15 cellular contexts compared by ENCODE assay signal in the genomic region with DNA sequence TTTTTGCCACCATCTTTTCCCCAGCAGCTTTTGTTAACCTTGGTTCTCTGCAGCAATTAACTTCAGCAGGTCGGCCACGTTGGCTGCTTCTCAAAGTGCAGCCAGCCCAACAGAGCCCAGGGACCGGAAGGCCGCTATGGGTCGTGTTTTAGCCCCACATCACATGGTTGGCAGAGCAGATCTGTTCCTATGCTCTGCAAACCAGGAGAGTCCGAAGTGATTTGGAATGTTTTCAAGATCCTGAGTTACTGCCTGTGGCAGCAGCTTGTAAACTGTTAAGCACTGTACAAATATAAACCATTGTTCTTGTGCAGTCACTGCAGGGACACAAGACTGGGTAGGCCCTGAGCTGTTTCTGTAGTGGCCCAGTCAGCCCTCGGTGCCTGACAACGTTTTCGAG.
DNase-seq lines count a peak whose midpoint lies in the region; ATAC-seq and TF ChIP-seq lines count a peak whose summit lies in the region.
"Had no signal": no experiment of that assay in that cellular context is flagged by ENCODE, and none has a peak within 500 bp of the region (broad histone marks: within the 10 kb centered on the region; RNA-seq: fewer than 3 reads in every experiment).

No MANE protein-coding gene starts in this region.

- H3K4me3 ChIP-seq in LNCaP clone FGC (ENCODE audit: low read depth, low read length) (no peak overlapping the region; the same call in 1 of the 2 replicates), epithelial cell of proximal tubule (ENCODE audit: low read depth, low read length) (no peak overlapping the region), lung (no peak overlapping the region)
- H3K4me3 ChIP-seq: testis had no signal

- no peaks in the 10 kb centered on the region for H3K27me3 ChIP-seq in lung (ENCODE audit: control insufficient read depth, insufficient read depth)
- H3K27me3 ChIP-seq: testis had no signal

- DNase-seq in LNCaP clone FGC (ENCODE audit: low read depth) (peak; percentile 96), epithelial cell of proximal tubule (ENCODE audit: low read depth) (peak; percentile 73), lung (ENCODE audit: low spot score) (no peak), nucleus accumbens (lab: John Stamatoyannopoulos, UW) (no peak)
- DNase-seq: activated CD4-positive, alpha-beta memory T cell treated with anti-CD3 and anti-CD28 coated beads for 36 hours; activated T-cell treated with anti-CD3 and anti-CD28 coated beads, Interleukin-2, amount 50 U/mL, for 24 hours; erythroblast; NCI-H2081 treated with DMSO at 0.1 percent for 48 hours; stimulated activated CD4-positive, alpha-beta T cell treated with anti-CD3 and anti-CD28 coated beads, Interleukin-4, amount 100 ng/mL, for 24 hours; stimulated activated CD8-positive, alpha-beta memory T cell treated with anti-CD3 and anti-CD28 coated beads, Interleukin-4, amount 100 ng/mL, for 48 hours; testis had no signal

- no peaks in the 10 kb centered on the region for H3K9me3 ChIP-seq in lung (ENCODE audit: control insufficient read depth in 2 of 2, insufficient read depth in 1 of 2, low read length in 1 of 2)
- H3K9me3 ChIP-seq: testis had no signal

- peak overlapping the region; percentile 57 for H3K27ac ChIP-seq in C4-2B
- H3K27ac ChIP-seq in lung (ENCODE audit: low read depth in 1 of 2, low read length in 1 of 2) = peak overlapping the region; percentile 0 to 49
- H3K27ac ChIP-seq: testis had no signal

- 56 to 76% methylated on average over 9 of the region's 9 CpGs for WGBS in lung, 2 donors

- peaks cover 0 to 6% of the 10 kb centered on the region in 2 donors for H3K36me3 ChIP-seq in lung (ENCODE audit: control insufficient read depth in 2 of 2, insufficient read depth in 2 of 2, low read length in 2 of 2)

- peaks cover 1 to 4% of the 10 kb centered on the region in 2 donors for H3K4me1 ChIP-seq in lung (ENCODE audit: control insufficient read depth in 2 of 2, insufficient read depth in 2 of 2, low read length in 2 of 2)
- H3K4me1 ChIP-seq: testis had no signal

- ATAC-seq in lung (ENCODE audit: insufficient read depth, low FRiP score) (no peak), HG02884 (IDR thresholded peaks at IDR 0.05; ENCODE audit: unreplicated experiment) (no peak), HG02970 (IDR thresholded peaks at IDR 0.05; ENCODE audit: low FRiP score, unreplicated experiment) (no peak), HG03520 (IDR thresholded peaks at IDR 0.05; ENCODE audit: unreplicated experiment) (no peak)

- TF ChIP-seq CTCF in C4-2B (conservative IDR thresholded peaks at IDR 0.05) = no peak
- TF ChIP-seq CTCF in LNCaP clone FGC (IDR thresholded peaks at IDR 0.05; ENCODE audit: control insufficient read depth, extremely low read depth, insufficient read depth) = no peak
- no peak for TF ChIP-seq CTCF in epithelial cell of proximal tubule (conservative IDR thresholded peaks at IDR 0.05; ENCODE audit: low read depth, low read length)
- TF ChIP-seq CTCF in lung (IDR thresholded peaks at IDR 0.05; ENCODE audit: control extremely low read depth, extremely low read depth) = no peak

Comparison
In these comparisons a context has a peak if more than half of its experiments do, and no peak if none do; other contexts are left out.
1. DNase-seq: peak in LNCaP clone FGC (single experiment) and epithelial cell of proximal tubule (single experiment); none in lung (single experiment) and nucleus accumbens (0 of 56).